ENCODE assay signal across 9 cellular contexts in the genomic region with DNA sequence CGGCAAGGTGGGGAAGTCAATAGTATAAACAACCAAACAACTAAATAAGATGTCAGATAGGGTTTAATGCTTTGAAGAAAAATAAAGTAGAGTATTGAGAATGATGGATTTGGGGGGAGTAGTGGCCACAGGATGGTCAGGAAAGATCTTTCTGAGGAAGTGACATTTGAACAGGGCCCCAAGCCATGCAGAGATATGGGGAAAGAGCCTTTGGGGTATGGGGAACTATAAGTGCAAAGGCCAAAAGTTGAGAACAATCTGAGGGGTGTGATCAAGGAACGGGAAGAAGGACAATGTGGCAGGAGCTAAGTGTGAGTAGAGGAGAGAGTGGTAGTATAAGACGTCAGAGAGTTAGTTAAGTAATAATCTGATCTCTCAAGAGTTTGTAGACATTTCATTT. TPM values are rescaled to one million over a fixed set of nuclear protein-coding genes. Genes with fewer than 3 reads are reported as not detected.
DNase-seq lines count a peak whose midpoint lies in the region; ATAC-seq and TF ChIP-seq lines count a peak whose summit lies in the region.
"Had no signal": no experiment of that assay in that cellular context is flagged by ENCODE, and none has a peak within 500 bp of the region (broad histone marks: within the 10 kb centered on the region; RNA-seq: fewer than 3 reads in every experiment).

No MANE protein-coding gene starts in this region.

- POLR2A ChIA-PET in SK-N-SH (lab: Yijun Ruan, JAX) = no interaction called here
- POLR2A ChIA-PET in Panc1 (lab: Charles Lee) = interaction anchor here (0.6 kb wide), 1 partner anchor 834 kb away, joined by 6 read pairs; no protein-coding TSS in a partner anchor

- peaks cover 4 to 7% of the 10 kb centered on the region in 2 experiments; a peak in 3 of 4 replicates for H3K4me1 ChIP-seq in SK-N-SH (ENCODE audit: control insufficient read depth in 1 of 2, insufficient read depth in 2 of 2, low read depth in 1 of 2, low read length in 1 of 2)
- peaks cover 6% of the 10 kb centered on the region for H3K4me1 ChIP-seq in Panc1 (ENCODE audit: control insufficient read depth, insufficient read depth, low read length)
- no peaks in the 10 kb centered on the region for H3K4me1 ChIP-seq in endodermal cell (ENCODE audit: control insufficient read depth, insufficient read depth, low read length)
- peaks cover 0 to 7% of the 10 kb centered on the region in 2 donors for H3K4me1 ChIP-seq in uterus

- peak overlapping the region; percentile 85 for H3K4me3 Mint-ChIP-seq in endodermal cell

- TF ChIP-seq RAD21 in SK-N-SH (IDR thresholded peaks at IDR 0.05; ENCODE audit: low read length) = no peak

- no peak for TF ChIP-seq POLR2A in uterus (IDR thresholded peaks at IDR 0.05)

- peak overlapping the region; percentile 93 for H3K4me2 ChIP-seq in SK-N-SH

- in situ Hi-C loops in Panc1 (cut with HindIII; ENCODE audit: low pct_unique_long_range_greater_than_20kb, low sequenced_read_pairs) = no loop called here

- no peak for TF ChIP-seq EP300 in SK-N-SH (IDR thresholded peaks at IDR 0.05; ENCODE audit: borderline replicate concordance in 1 of 2, low read depth in 1 of 2, low read length in 1 of 2)

- H3K36me3 ChIP-seq in SK-N-SH (replicated peaks in 1 of 2; ENCODE audit: control insufficient read depth in 1 of 2, insufficient read depth in 2 of 2, low read length in 1 of 2) (peaks cover 12 to 17% of the 10 kb centered on the region in 2 experiments), Panc1 (ENCODE audit: control insufficient read depth, insufficient read depth, low read length) (peaks cover 10% of the 10 kb centered on the region), endodermal cell (ENCODE audit: control insufficient read depth, insufficient read depth, low read length) (peaks cover 8% of the 10 kb centered on the region), uterus (no peaks in the 10 kb centered on the region)

- intact Hi-C loops in Panc1 (cut with micrococcal nuclease; ENCODE audit: unreplicated experiment) (no loop called here), uterus (cut with DNase I; ENCODE audit: low total_unique reads) (no loop called here)

- H3K27me3 Mint-ChIP-seq in endodermal cell (ENCODE audit: insufficient read depth) = peaks cover 17% of the 10 kb centered on the region

- H2AFZ ChIP-seq in SK-N-SH (ENCODE audit: low read depth) = no peak overlapping the region

- peaks cover 4% of the 10 kb centered on the region for H3F3A ChIP-seq in SK-N-SH (replicated peaks; ENCODE audit: insufficient read depth)

- H3K9me2 ChIP-seq in SK-N-SH = no peaks in the 10 kb centered on the region

- H3K9me3 ChIP-seq in SK-N-SH (no peaks in the 10 kb centered on the region), Panc1 (ENCODE audit: control insufficient read depth, insufficient read depth, low read depth, low read length) (no peaks in the 10 kb centered on the region), endodermal cell (ENCODE audit: control insufficient read depth, low read length) (no peaks in the 10 kb centered on the region), uterus (no peaks in the 10 kb centered on the region)

- peaks cover 37% of the 10 kb centered on the region for H3K36me3 Mint-ChIP-seq in endodermal cell (ENCODE audit: low read depth)

- peaks cover 13% of the 10 kb centered on the region for H3K4me1 Mint-ChIP-seq in endodermal cell

- BruUV-seq in Panc1 (replicated peaks; lab: Mats Ljungman, UMichigan) = no TSS peak

- no peak for TF ChIP-seq CTCF in SK-N-SH (IDR thresholded peaks at IDR 0.05)
- TF ChIP-seq CTCF in Panc1 (IDR thresholded peaks at IDR 0.05) = no peak
- TF ChIP-seq CTCF in endodermal cell (conservative IDR thresholded peaks at IDR 0.05) = no peak
- no peak for TF ChIP-seq CTCF in retinal pigment epithelial cell (conservative IDR thresholded peaks at IDR 0.05; ENCODE audit: low read depth, low read length)
- no peak for TF ChIP-seq CTCF in uterus (IDR thresholded peaks at IDR 0.05)

- H3K79me2 ChIP-seq in SK-N-SH (ENCODE audit: insufficient read depth) = peaks cover 51% of the 10 kb centered on the region

- no peak for ATAC-seq in SK-N-SH treated with all-trans-retinoic acid at 6 μM for 48 hours
- ATAC-seq in Panc1 = no peak
- ATAC-seq in HG03442 (IDR thresholded peaks at IDR 0.05; ENCODE audit: unreplicated experiment) = no peak

- H3K9ac ChIP-seq in SK-N-SH (peak overlapping the region; percentile 90), endodermal cell (ENCODE audit: extremely low read depth, low read length, poor library complexity, severe bottlenecking) (no peak overlapping the region)

- no peaks in the 10 kb centered on the region for H3K27me3 ChIP-seq in SK-N-SH (ENCODE audit: insufficient read depth)
- H3K27me3 ChIP-seq in Panc1 (ENCODE audit: control insufficient read depth, insufficient read depth, low read length) = no peaks in the 10 kb centered on the region
- H3K27me3 ChIP-seq in endodermal cell (ENCODE audit: control insufficient read depth, insufficient read depth, low read length, poor library complexity, severe bottlenecking) = no peaks in the 10 kb centered on the region
- no peaks in the 10 kb centered on the region for H3K27me3 ChIP-seq in uterus

- no peak overlapping the region for H3K27ac Mint-ChIP-seq in endodermal cell

- CTCF ChIA-PET in SK-N-SH (lab: Yijun Ruan, JAX) = interaction anchor here (0.8 kb wide), 1 partner anchor 48 kb away, joined by 3 read pairs; no protein-coding TSS in a partner anchor
- CTCF ChIA-PET in Panc1 (lab: Charles Lee) = no interaction called here

- 93% methylated on average over 3 of the region's 3 CpGs for WGBS in SK-N-SH (ENCODE audit: low lambda C conversion rate)
- 85 to 93% methylated on average over 2 of the region's 3 CpGs for WGBS in endodermal cell (ENCODE audit: insufficient coverage in 1 of 2, insufficient read length in 1 of 2), 2 experiments

- H3K27ac ChIP-seq in SK-N-SH (ENCODE audit: low read depth in 2 of 2, low read length in 1 of 2) = no peak overlapping the region
- peak overlapping the region; percentile 97 for H3K27ac ChIP-seq in Panc1 (ENCODE audit: low read length)
- no peak overlapping the region for H3K27ac ChIP-seq in endodermal cell (ENCODE audit: low read depth, low read length)
- no peak overlapping the region for H3K27ac ChIP-seq in uterus

- peaks cover 5% of the 10 kb centered on the region for H4K20me1 ChIP-seq in SK-N-SH (ENCODE audit: insufficient read depth)

- H3K4me3 ChIP-seq in SK-N-SH (ENCODE audit: low read depth in 2 of 2, low read length in 1 of 2) = peak overlapping the region; percentile 91 to 98; a peak in 3 of 4 replicates
- H3K4me3 ChIP-seq in Panc1 (ENCODE audit: low read depth in 2 of 2, low read length in 2 of 2) = peak overlapping the region; percentile 75 to 90
- H3K4me3 ChIP-seq in endodermal cell (ENCODE audit: low read length) = peak overlapping the region; percentile 95
- H3K4me3 ChIP-seq in retinal pigment epithelial cell (ENCODE audit: low read length) = peak overlapping the region; percentile 98
- peak overlapping the region in 1 of 2 donors; percentile 95 for H3K4me3 ChIP-seq in uterus

- no peak for DNase-seq in SK-N-SH
- no peak for DNase-seq in Panc1 (ENCODE audit: low read depth, low spot score)
- no peak for DNase-seq in endodermal cell
- DNase-seq in retinal pigment epithelial cell (ENCODE audit: low read depth) = no peak
- DNase-seq in uterus = no peak
- no peak for DNase-seq in SW 1271 (lab: John Stamatoyannopoulos, UW)
- DNase-seq: cortex of kidney had no signal

- peaks cover 6% of the 10 kb centered on the region for H3K9me3 Mint-ChIP-seq in endodermal cell

TF ChIP-seq in SK-N-SH, 30 proteins besides CTCF, POLR2A, EP300 and RAD21 (continues in another document):
- TF ChIP-seq, protein P1, sequence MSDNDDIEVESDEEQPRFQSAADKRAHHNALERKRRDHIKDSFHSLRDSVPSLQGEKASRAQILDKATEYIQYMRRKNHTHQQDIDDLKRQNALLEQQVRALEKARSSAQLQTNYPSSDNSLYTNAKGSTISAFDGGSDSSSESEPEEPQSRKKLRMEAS (IDR thresholded peaks at IDR 0.05; ENCODE audit: low read depth) = no peak
- TF ChIP-seq, protein P2, sequence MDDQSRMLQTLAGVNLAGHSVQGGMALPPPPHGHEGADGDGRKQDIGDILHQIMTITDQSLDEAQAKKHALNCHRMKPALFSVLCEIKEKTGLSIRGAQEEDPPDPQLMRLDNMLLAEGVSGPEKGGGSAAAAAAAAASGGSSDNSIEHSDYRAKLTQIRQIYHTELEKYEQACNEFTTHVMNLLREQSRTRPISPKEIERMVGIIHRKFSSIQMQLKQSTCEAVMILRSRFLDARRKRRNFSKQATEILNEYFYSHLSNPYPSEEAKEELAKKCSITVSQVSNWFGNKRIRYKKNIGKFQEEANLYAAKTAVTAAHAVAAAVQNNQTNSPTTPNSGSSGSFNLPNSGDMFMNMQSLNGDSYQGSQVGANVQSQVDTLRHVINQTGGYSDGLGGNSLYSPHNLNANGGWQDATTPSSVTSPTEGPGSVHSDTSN (IDR thresholded peaks at IDR 0.05) = no peak

TF ChIP-seq in SK-N-SH treated with all-trans-retinoic acid at 6 μM for 48 hours, 23 proteins besides CTCF, POLR2A, EP300 and RAD21 (continues in another document):
- TF ChIP-seq ZC3H10 (CRISPR knock-in tag; IDR thresholded peaks at IDR 0.05) = no peak
- TF ChIP-seq RARB (CRISPR knock-in tag; IDR thresholded peaks at IDR 0.05) = no peak

RNA-seq across cellular contexts. Expression of a gene that starts 1.3 kb away (rescaled TPM):
- polyA plus RNA-seq in SK-N-SH (2012; rRNA removed) = 32.4 and 35.9 TPM in 2 replicates
- polyA plus RNA-seq in SK-N-SH (2012; cell fraction: cytosol; rRNA removed) = 44.9 and 51.5 TPM in 2 replicates
- polyA plus RNA-seq in SK-N-SH (2012; cell fraction: nucleus; rRNA removed) = 9.7 and 16.6 TPM in 2 replicates
- total RNA-seq in Panc1 (2021; ENCODE audit: unreplicated experiment) = 63.9 TPM
- 86.4 TPM for polyA plus RNA-seq in Panc1 (2012; ENCODE audit: insufficient read length)
- 10 to 100 TPM; 33.7 to 62.6 TPM for total RNA-seq in endodermal cell
- 48.6 TPM for polyA plus RNA-seq in endodermal cell (2013, experiment 1 of 2)
- polyA plus RNA-seq in endodermal cell (2013, experiment 2 of 2) = 44.9 TPM
- 10 to 100 TPM; 40.9 to 66.9 (median 55.9) TPM for total RNA-seq in uterus

RNA-seq across cellular contexts. Expression of a gene that starts 15.7 kb away (rescaled TPM):
- polyA plus RNA-seq in SK-N-SH (2012; rRNA removed) = 0.84 and 1.3 TPM in 2 replicates
- 0.88 and 1.1 TPM in 2 replicates for polyA plus RNA-seq in SK-N-SH (2012; cell fraction: cytosol; rRNA removed)
- 1.7 and 2.2 TPM in 2 replicates for polyA plus RNA-seq in SK-N-SH (2012; cell fraction: nucleus; rRNA removed)
- total RNA-seq in Panc1 (2021; ENCODE audit: unreplicated experiment) = 1.9 TPM
- not detected for polyA plus RNA-seq in Panc1 (2012; ENCODE audit: insufficient read length)
- total RNA-seq in endodermal cell = 1 to 10 TPM; 2.4 to 7.6 TPM
- polyA plus RNA-seq in endodermal cell (2013, experiment 1 of 2) = 0.93 TPM
- 0.79 TPM for polyA plus RNA-seq in endodermal cell (2013, experiment 2 of 2)
- total RNA-seq in uterus = 1 to 10 TPM in 2 of 4 donors, under 1 TPM in 1, not detected in 1; 0.29 to 1.9 (median 1.4) TPM
